ENCODE assay signal across 18 cellular contexts in the genomic region with DNA sequence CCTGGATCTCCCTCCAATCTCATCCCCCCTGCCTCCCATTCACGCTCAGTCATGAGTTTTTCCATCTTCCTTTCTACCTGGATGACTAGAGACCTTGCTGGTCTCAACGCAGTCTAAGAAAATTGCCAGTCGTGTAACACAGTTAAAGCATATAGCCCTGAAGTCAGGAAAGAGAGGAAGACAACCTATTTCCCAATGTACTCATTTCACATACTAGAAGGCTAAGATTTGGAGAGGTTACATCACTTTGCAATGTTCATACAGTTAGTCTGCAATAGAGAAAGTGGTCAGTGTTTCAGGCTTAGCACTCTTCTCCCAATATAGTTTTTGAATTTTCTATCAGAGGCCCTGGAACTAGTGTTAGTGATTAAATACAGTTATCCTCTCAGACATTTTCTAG.
DNase-seq lines count a peak whose midpoint lies in the region; ATAC-seq and TF ChIP-seq lines count a peak whose summit lies in the region.
"Had no signal": no experiment of that assay in that cellular context is flagged by ENCODE, and none has a peak within 500 bp of the region (broad histone marks: within the 10 kb centered on the region; RNA-seq: fewer than 3 reads in every experiment).

No MANE protein-coding gene starts in this region.

- H3K27ac Mint-ChIP-seq in stimulated activated naive B cell treated with anti-CD40 and anti-IgM and Interleukin-4, amounts not matched to agents 10 μg/mL and 1 μg/mL and 100 μg/mL, for 72 hours: no peak overlapping the region
- H3K27ac Mint-ChIP-seq: B cell had no signal

- no peak for TF ChIP-seq CTCF in HL-60 (IDR thresholded peaks at IDR 0.05; ENCODE audit: insufficient read depth, low read length)
- TF ChIP-seq CTCF in neutrophil (IDR thresholded peaks at IDR 0.05): no peak
- no peak for TF ChIP-seq CTCF in PC-9 (conservative IDR thresholded peaks at IDR 0.05)

- POLR2A ChIA-PET in PC-9 (lab: Charles Lee; ENCODE audit: unreplicated experiment): no interaction called here

- no TSS peak for BruUV-seq in PC-9 (replicated peaks; lab: Mats Ljungman, UMichigan)

- ATAC-seq in stimulated activated naive B cell treated with anti-CD40 and anti-IgM and Interleukin-4, amounts not matched to agents 10 μg/mL and 1 μg/mL and 100 μg/mL, for 72 hours (replicated peaks): no peak

- intact Hi-C loops in PC-9 (cut with micrococcal nuclease; ENCODE audit: unreplicated experiment): no loop called here

- DNase-seq in HL-60 (ENCODE audit: low read depth in 1 of 2, low spot score in 1 of 2) (peak in 1 of 2 experiments; percentile 24), MV-4-11 (lab: John Stamatoyannopoulos, UW) (peak; percentile 79), SIG-M5 treated with dmso at 0.1 percent for 504 hours (lab: John Stamatoyannopoulos, UW; ENCODE audit: unreplicated experiment) (peak; percentile 87), DMS 273 treated with DMSO at 0.1 percent for 48 hours (lab: John Stamatoyannopoulos, UW) (no peak), PC-9 (no peak)
- DNase-seq in stimulated activated naive B cell treated with anti-CD40 and anti-IgM and Interleukin-4, amounts not matched to agents 10 μg/mL and 1 μg/mL and 100 μg/mL, for 72 hours: no peak
- DNase-seq: GM23248, H7, KBM-7, NCI-H1105, NCI-H1436 treated with DMSO at 0.1 percent for 48 hours, NCI-H187 treated with DMSO at 0.1 percent for 48 hours, NCI-H774, OCI-M1 had no signal

- no peak overlapping the region for H2AFZ ChIP-seq in PC-9
- H2AFZ ChIP-seq: GM23248 had no signal

- H3K9me3 ChIP-seq in neutrophil: no peaks in the 10 kb centered on the region
- no peaks in the 10 kb centered on the region for H3K9me3 ChIP-seq in PC-9 (ENCODE audit: insufficient read depth, low read depth)
- H3K9me3 ChIP-seq: MG63 had no signal

- H3K36me3 Mint-ChIP-seq in stimulated activated naive B cell treated with anti-CD40 and anti-IgM and Interleukin-4, amounts not matched to agents 10 μg/mL and 1 μg/mL and 100 μg/mL, for 72 hours: no peaks in the 10 kb centered on the region

- H3K4me3 Mint-ChIP-seq in stimulated activated naive B cell treated with anti-CD40 and anti-IgM and Interleukin-4, amounts not matched to agents 10 μg/mL and 1 μg/mL and 100 μg/mL, for 72 hours: no peak overlapping the region
- H3K4me3 Mint-ChIP-seq: B cell had no signal

- no peaks in the 10 kb centered on the region for H3F3A ChIP-seq in PC-9 (ENCODE audit: insufficient read depth, low read depth)

- peaks cover 4 to 11% of the 10 kb centered on the region in 2 donors for H3K4me1 Mint-ChIP-seq in stimulated activated naive B cell treated with anti-CD40 and anti-IgM and Interleukin-4, amounts not matched to agents 10 μg/mL and 1 μg/mL and 100 μg/mL, for 72 hours
- H3K4me1 Mint-ChIP-seq: B cell had no signal

- H3K27me3 ChIP-seq in HL-60 (ENCODE audit: insufficient read depth, poor library complexity, severe bottlenecking) (no peaks in the 10 kb centered on the region), neutrophil (no peaks in the 10 kb centered on the region), PC-9 (ENCODE audit: insufficient read depth, low read depth) (no peaks in the 10 kb centered on the region)
- H3K27me3 ChIP-seq: MG63 had no signal

- H3K4me2 ChIP-seq in PC-9: no peak overlapping the region

- no peaks in the 10 kb centered on the region for H4K20me1 ChIP-seq in PC-9 (ENCODE audit: insufficient read depth)

- H3K36me3 ChIP-seq in neutrophil (no peaks in the 10 kb centered on the region), PC-9 (ENCODE audit: low read depth) (no peaks in the 10 kb centered on the region)
- H3K36me3 ChIP-seq: MG63 had no signal

- no peaks in the 10 kb centered on the region for H3K79me2 ChIP-seq in PC-9 (ENCODE audit: low read depth)

- no peak overlapping the region for H3K4me3 ChIP-seq in HL-60 (replicated peaks; ENCODE audit: insufficient read depth, low read length)
- H3K4me3 ChIP-seq in neutrophil (ENCODE audit: low read depth in 1 of 2, low read length in 1 of 2): peak overlapping the region in 1 of 2 experiments; percentile 11
- H3K4me3 ChIP-seq in PC-9: no peak overlapping the region
- H3K4me3 ChIP-seq: GM23248, MG63 had no signal

- H3K9me2 ChIP-seq in PC-9 (ENCODE audit: insufficient read depth): no peaks in the 10 kb centered on the region

- peaks cover 36 to 39% of the 10 kb centered on the region in 2 experiments for H3K4me1 ChIP-seq in neutrophil (ENCODE audit: control insufficient read depth in 1 of 2, insufficient read depth in 1 of 2, low read depth in 1 of 2, low read length in 1 of 2)
- H3K4me1 ChIP-seq in PC-9 (replicated peaks; ENCODE audit: insufficient read depth): no peaks in the 10 kb centered on the region

- no peaks in the 10 kb centered on the region for H3K9me3 Mint-ChIP-seq in stimulated activated naive B cell treated with anti-CD40 and anti-IgM and Interleukin-4, amounts not matched to agents 10 μg/mL and 1 μg/mL and 100 μg/mL, for 72 hours

- CTCF ChIA-PET in PC-9 (lab: Charles Lee): no interaction called here

- peaks cover 9 to 16% of the 10 kb centered on the region in 2 donors for H3K27me3 Mint-ChIP-seq in stimulated activated naive B cell treated with anti-CD40 and anti-IgM and Interleukin-4, amounts not matched to agents 10 μg/mL and 1 μg/mL and 100 μg/mL, for 72 hours

- H3K27ac ChIP-seq in HL-60 (replicated peaks) (peak overlapping the region; percentile 79), neutrophil (peak overlapping the region; percentile 72), PC-9 (no peak overlapping the region)
- H3K27ac ChIP-seq: C4-2B, GM23248 had no signal

Comparison
In these comparisons a context has a peak if more than half of its experiments do, and no peak if none do; other contexts are left out.
1. DNase-seq: peak in MV-4-11 (single experiment) and SIG-M5 treated with dmso at 0.1 percent for 504 hours (single experiment); none in DMS 273 treated with DMSO at 0.1 percent for 48 hours (single experiment), PC-9 (0 of 2) and stimulated activated naive B cell treated with anti-CD40 and anti-IgM and Interleukin-4, amounts not matched to agents 10 μg/mL and 1 μg/mL and 100 μg/mL, for 72 hours (single experiment).